ENCODE assay signal across 8 cellular contexts in genomic region chr10:66180651-66181318, GRCh38.
DNase-seq lines count a peak whose midpoint lies in the region; ATAC-seq, FAIRE-seq and TF ChIP-seq lines count a peak whose summit lies in the region.

No MANE protein-coding gene starts in this region.

- no peak overlapping the region for H3K9ac ChIP-seq in kidney (ENCODE audit: low read length in 2 of 2)

- intact Hi-C loops in kidney (cut with DNase I), result no loop called here

- H3K9me3 ChIP-seq in kidney (ENCODE audit: control insufficient read depth in 1 of 2, low read length in 2 of 2) (no peaks in the 10 kb centered on the region), thoracic aorta (no peaks in the 10 kb centered on the region)

- peak; percentile 94 for ATAC-seq in GM19463 (IDR thresholded peaks at IDR 0.05; ENCODE audit: unreplicated experiment)
- ATAC-seq in HG03439 (IDR thresholded peaks at IDR 0.05; ENCODE audit: unreplicated experiment), result peak; percentile 91
- ATAC-seq in thoracic aorta (ENCODE audit: insufficient number of reproducible peaks, low FRiP score, low read depth), result peak; percentile 50

- H3K27ac ChIP-seq in kidney (ENCODE audit: low read depth in 2 of 2, low read length in 2 of 2) (no peak overlapping the region), thoracic aorta (no peak overlapping the region)

- H3K27me3 ChIP-seq in bronchial epithelial cell (ENCODE audit: control insufficient read depth, insufficient read depth, low read length) (no peaks in the 10 kb centered on the region), thoracic aorta (replicated peaks; ENCODE audit: insufficient read depth) (no peaks in the 10 kb centered on the region)

- no peaks in the 10 kb centered on the region for H3K36me3 ChIP-seq in bronchial epithelial cell (ENCODE audit: control insufficient read depth, insufficient read depth, low read length)
- no peaks in the 10 kb centered on the region for H3K36me3 ChIP-seq in kidney (ENCODE audit: control insufficient read depth in 1 of 2, insufficient read depth in 2 of 2, low read length in 2 of 2)
- no peaks in the 10 kb centered on the region for H3K36me3 ChIP-seq in thoracic aorta

- DNase-seq in NCI-H2081 (lab: John Stamatoyannopoulos, UW) (peak; percentile 31 to 52), NCI-H2081 treated with DMSO at 0.1 percent for 48 hours (lab: John Stamatoyannopoulos, UW) (no peak), NCI-H82 treated with DMSO at 0.1 percent for 48 hours (lab: John Stamatoyannopoulos, UW; ENCODE audit: unreplicated experiment) (peak; percentile 9), bronchial epithelial cell (ENCODE audit: low read depth) (peak; percentile 61), kidney (no peak), thoracic aorta (ENCODE audit: low spot score) (no peak)

- H3K4me3 ChIP-seq in bronchial epithelial cell (ENCODE audit: low read depth, low read length) (no peak overlapping the region), kidney (ENCODE audit: low read length in 2 of 2) (peak overlapping the region in 1 of 2 donors; percentile 1), thoracic aorta (peak overlapping the region; percentile 17)

- no peak for FAIRE-seq in bronchial epithelial cell (lab: Jason Lieb, UNC)
- FAIRE-seq in kidney (lab: Jason Lieb, UNC), result peak; percentile 98

- TF ChIP-seq CTCF in bronchial epithelial cell (IDR thresholded peaks at IDR 0.05; ENCODE audit: insufficient read depth, low read length, severe bottlenecking) (peak; percentile 32), kidney (IDR thresholded peaks at IDR 0.05; ENCODE audit: borderline replicate concordance, extremely low read depth, insufficient read depth) (peak; percentile 44), thoracic aorta (IDR thresholded peaks at IDR 0.05) (peak; percentile 53)

- no peaks in the 10 kb centered on the region for H3K4me1 ChIP-seq in kidney (ENCODE audit: control insufficient read depth in 1 of 2, insufficient read depth in 1 of 2, low read depth in 1 of 2, low read length in 2 of 2)
- H3K4me1 ChIP-seq in thoracic aorta (ENCODE audit: control insufficient read depth in 1 of 2, low read depth in 2 of 2), result peaks cover 0 to 6% of the 10 kb centered on the region in 2 donors

Comparison
In these comparisons a context has a peak if more than half of its experiments do, and no peak if none do; other contexts are left out.
1. DNase-seq: peak in NCI-H2081 (2 of 2), NCI-H82 treated with DMSO at 0.1 percent for 48 hours (single experiment) and bronchial epithelial cell (single experiment); none in NCI-H2081 treated with DMSO at 0.1 percent for 48 hours (single experiment), kidney (single experiment) and thoracic aorta (single experiment).
2. Peak in every context shown above with its lines, with median percentiles within 50 percentile points of each other: ATAC-seq and CTCF ChIP-seq.